ENCODE assay signal across 16 cellular contexts in genomic region chr7:28630350-28630749, GRCh38.
DNase-seq lines count a peak whose midpoint lies in the region; ATAC-seq and TF ChIP-seq lines count a peak whose summit lies in the region.
"Had no signal": no experiment of that assay in that cellular context is flagged by ENCODE, and none has a peak within 500 bp of the region (broad histone marks: within the 10 kb centered on the region; RNA-seq: fewer than 3 reads in every experiment).

No MANE protein-coding gene starts in this region.

- H3K27me3 Mint-ChIP-seq in type B pancreatic cell: peaks cover 26% of the 10 kb centered on the region

- H3K4me1 Mint-ChIP-seq in type B pancreatic cell (ENCODE audit: unreplicated experiment): peaks cover 22% of the 10 kb centered on the region
- H3K4me1 Mint-ChIP-seq: CD4-positive, alpha-beta memory T cell had no signal

- peaks cover under 1% of the 10 kb centered on the region for H3K36me3 Mint-ChIP-seq in type B pancreatic cell
- H3K36me3 Mint-ChIP-seq: CD4-positive, alpha-beta memory T cell had no signal

- ATAC-seq in SK-N-SH treated with all-trans-retinoic acid at 6 μM for 48 hours: peak; percentile 49
- ATAC-seq in GM18868 (IDR thresholded peaks at IDR 0.05; ENCODE audit: unreplicated experiment): no peak

- H3K9me3 Mint-ChIP-seq in type B pancreatic cell: no peaks in the 10 kb centered on the region

- no peak overlapping the region for H3K27ac Mint-ChIP-seq in type B pancreatic cell
- H3K27ac Mint-ChIP-seq: CD4-positive, alpha-beta memory T cell had no signal

- H3K4me3 Mint-ChIP-seq in type B pancreatic cell: peak overlapping the region; percentile 50
- H3K4me3 Mint-ChIP-seq: CD4-positive, alpha-beta memory T cell had no signal

- H3K4me3 ChIP-seq in fibroblast of mammary gland (ENCODE audit: control insufficient read depth, low read depth, low read length): no peak overlapping the region

- DNase-seq in EH (ENCODE audit: low read depth) (peak; percentile 16), fibroblast of mammary gland (ENCODE audit: low read depth) (peak; percentile 77), type B pancreatic cell (ENCODE audit: extremely low spot score, unreplicated experiment) (no peak), HuH-7 (ENCODE audit: low spot score) (no peak), amygdala (lab: John Stamatoyannopoulos, UW) (no peak)
- DNase-seq: BE2C; Calu3; CD4-positive, alpha-beta memory T cell; HCEC 1CT; KG1; NCI-H1436; NCI-H2029 treated with DMSO at 0.1 percent for 48 hours; NCI-H510A treated with DMSO at 0.1 percent for 48 hours; NCI-H82 had no signal

- TF ChIP-seq CTCF in fibroblast of mammary gland (conservative IDR thresholded peaks at IDR 0.05; ENCODE audit: control insufficient read depth, insufficient read depth, low read depth, low read length) (no peak), type B pancreatic cell (conservative IDR thresholded peaks at IDR 0.05) (no peak)

TF ChIP-seq in SK-N-SH treated with all-trans-retinoic acid at 6 μM for 48 hours, 23 proteins besides CTCF, POLR2A, EP300 and RAD21:
- TF ChIP-seq ARNTL (CRISPR knock-in tag; IDR thresholded peaks at IDR 0.05; ENCODE audit: borderline replicate concordance, low read depth) (no peak), ZFP30 (CRISPR knock-in tag; IDR thresholded peaks at IDR 0.05) (no peak), ZNF70 (CRISPR knock-in tag; IDR thresholded peaks at IDR 0.05) (no peak), PPARA (CRISPR knock-in tag; IDR thresholded peaks at IDR 0.05; ENCODE audit: borderline replicate concordance) (no peak)

Comparison
In these comparisons a context has a peak if more than half of its experiments do, and no peak if none do; other contexts are left out.
1. DNase-seq: peak in EH (single experiment) and fibroblast of mammary gland (single experiment); none in type B pancreatic cell (single experiment), HuH-7 (single experiment) and amygdala (0 of 56).